23 cellular contexts compared by ENCODE assay signal in genomic region chr1:184445997-184446396, GRCh38.
"Had no signal": no experiment of that assay in that cellular context is flagged by ENCODE, and none has a peak within 500 bp of the region (broad histone marks: within the 10 kb centered on the region; RNA-seq: fewer than 3 reads in every experiment).

No MANE protein-coding gene starts in this region.

- H3K27ac ChIP-seq: colonic mucosa, coronary artery, dorsolateral prefrontal cortex, epithelial cell of prostate, esophagus muscularis mucosa, esophagus squamous epithelium, foreskin keratinocyte, heart right ventricle had no signal

- DNase-seq: colonic mucosa; cortex of kidney; dermis blood vessel endothelial cell; dorsolateral prefrontal cortex; effector CD4-positive, alpha-beta T cell; effector CD8-positive, alpha-beta T cell; effector memory CD4-positive, alpha-beta T cell; effector memory CD8-positive, alpha-beta T cell; endodermal cell; erythroblast; esophagus squamous epithelium; foreskin fibroblast; foreskin keratinocyte; foreskin melanocyte; gastrocnemius medialis; glutamatergic neuron; head of caudate nucleus; heart left ventricle; heart right ventricle had no signal

- H3K36me3 ChIP-seq: colonic mucosa, esophagus muscularis mucosa, esophagus squamous epithelium, gastrocnemius medialis, heart left ventricle, heart right ventricle had no signal

- ATAC-seq: effector memory CD8-positive, alpha-beta T cell; esophagus mucosa; foreskin keratinocyte; gastrocnemius medialis had no signal

- H3K4me3 ChIP-seq: colonic mucosa, coronary artery, dorsolateral prefrontal cortex, esophagus muscularis mucosa, esophagus squamous epithelium, gastrocnemius medialis, heart left ventricle, heart right ventricle had no signal

- H3K27me3 ChIP-seq: colonic mucosa, dorsolateral prefrontal cortex, esophagus muscularis mucosa, esophagus squamous epithelium, foreskin keratinocyte, gastrocnemius medialis, heart left ventricle, heart right ventricle had no signal

- H3K9me3 ChIP-seq: colonic mucosa, esophagus muscularis mucosa, esophagus squamous epithelium, gastrocnemius medialis, heart left ventricle, heart right ventricle had no signal
